5 cellular contexts compared by ENCODE assay signal in genomic region chr17:62426214-62426613, GRCh38. TPM values are rescaled to one million over a fixed set of nuclear protein-coding genes. Genes with fewer than 3 reads are reported as not detected.
"Had no signal": no experiment of that assay in that cellular context is flagged by ENCODE, and none has a peak within 500 bp of the region (broad histone marks: within the 10 kb centered on the region; RNA-seq: fewer than 3 reads in every experiment).

No MANE protein-coding gene starts in this region.

RNA-seq across cellular contexts. Expression of gene EFCAB3, which starts 45.9 kb away (rescaled TPM):
- total RNA-seq: HepG2, HT-29, HT1080, IMR-90 had no signal
- polyA plus RNA-seq: HepG2, IgD-negative memory B cell, IMR-90 had no signal
